ENCODE assay signal across 8 cellular contexts in genomic region chr4:174283507-174284180, GRCh38. TPM values are rescaled to one million over a fixed set of nuclear protein-coding genes. Genes with fewer than 3 reads are reported as not detected.
DNase-seq lines count a peak whose midpoint lies in the region; ATAC-seq and TF ChIP-seq lines count a peak whose summit lies in the region.

A gene with protein sequence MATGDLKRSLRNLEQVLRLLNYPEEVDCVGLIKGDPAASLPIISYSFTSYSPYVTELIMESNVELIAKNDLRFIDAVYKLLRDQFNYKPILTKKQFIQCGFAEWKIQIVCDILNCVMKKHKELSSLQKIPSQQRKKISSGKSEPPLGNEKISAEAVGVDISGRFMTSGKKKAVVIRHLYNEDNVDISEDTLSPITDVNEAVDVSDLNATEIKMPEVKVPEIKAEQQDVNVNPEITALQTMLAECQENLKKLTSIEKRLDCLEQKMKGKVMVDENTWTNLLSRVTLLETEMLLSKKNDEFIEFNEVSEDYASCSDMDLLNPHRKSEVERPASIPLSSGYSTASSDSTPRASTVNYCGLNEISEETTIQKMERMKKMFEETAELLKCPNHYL (plus strand): TSS chr4:174283911. CDS start chr4:174299122, 15,211 bp downstream.
FBXO8 (minus strand) TSS chr4:174283667; CDS start chr4:174263092, 20,575 bp downstream.

- no peak for TF ChIP-seq CTCF in foreskin fibroblast (IDR thresholded peaks at IDR 0.05; ENCODE audit: low read depth, low read length)
- no peak for TF ChIP-seq CTCF in neural crest cell (conservative IDR thresholded peaks at IDR 0.05)
- TF ChIP-seq CTCF in stomach (IDR thresholded peaks at IDR 0.05), result no peak

- ATAC-seq in GM21786 (IDR thresholded peaks at IDR 0.05; ENCODE audit: unreplicated experiment), result peak; percentile 61

- peaks cover 34% of the 10 kb centered on the region for H3K4me1 Mint-ChIP-seq in neural crest cell

- peaks cover 2% of the 10 kb centered on the region for H3K9me3 Mint-ChIP-seq in neural crest cell

- WGBS in stomach, 5 donors, result 0 to 1% (median 1%) methylated on average over 35 to 39 of the region's 39 CpGs

- peak within 1 kb of the TSS; percentile 64 to 93 for H3K4me3 ChIP-seq in foreskin fibroblast (ENCODE audit: low read depth in 1 of 2, low read length in 2 of 2)
- H3K4me3 ChIP-seq in stomach, result peak within 1 kb of the TSS; percentile 73 to 86 (median 74)

- DNase-seq in Daoy (ENCODE audit: low read depth) (peak; percentile 55), SHP77 treated with DMSO at 0.1 percent for 48 hours (lab: John Stamatoyannopoulos, UW) (peak; percentile 64), foreskin fibroblast (peak; percentile 54 to 82), neural crest cell (ENCODE audit: low read depth, low spot score) (peak; percentile 58), stomach (peak; percentile 65)
- DNase-seq in activated effector memory CD4-positive, alpha-beta T cell treated with anti-CD3 and anti-CD28 coated beads, Interleukin-2, amount 50 U/mL, for 16 hours, result peak; percentile 89

- TF ChIP-seq POLR2A in stomach (IDR thresholded peaks at IDR 0.05), result no peak

- peak within 1 kb of the TSS; percentile 95 for H3K27ac ChIP-seq in KOPT-K1 (ENCODE audit: low read depth, low read length, poor library complexity, severe bottlenecking)
- H3K27ac ChIP-seq in stomach, result peak within 1 kb of the TSS; percentile 92 to 99 (median 96)

- no peaks in the 10 kb centered on the region for H3K9me3 ChIP-seq in KOPT-K1 (ENCODE audit: insufficient read depth, low read length, poor library complexity, severe bottlenecking)
- no peaks in the 10 kb centered on the region for H3K9me3 ChIP-seq in stomach

- no peaks in the 10 kb centered on the region for H3K27me3 ChIP-seq in stomach

- peaks cover 12 to 62% (median 40%) of the 10 kb centered on the region in 4 donors for H3K4me1 ChIP-seq in stomach

- intact Hi-C loops in stomach (cut with DNase I; ENCODE audit: low total_unique reads), result no loop called here

- no peaks in the 10 kb centered on the region for H3K27me3 Mint-ChIP-seq in neural crest cell (ENCODE audit: low read depth)

- H3K36me3 ChIP-seq in KOPT-K1 (ENCODE audit: insufficient read depth, low read length) (no peaks in the 10 kb centered on the region), stomach (no peaks in the 10 kb centered on the region)

- no peak for TF ChIP-seq EP300 in stomach (IDR thresholded peaks at IDR 0.05)

- H3K27ac Mint-ChIP-seq in neural crest cell (ENCODE audit: unreplicated experiment), result peak within 1 kb of the TSS; percentile 100

- peak within 1 kb of the TSS; percentile 100 for H3K4me3 Mint-ChIP-seq in neural crest cell

- peaks cover 2% of the 10 kb centered on the region for H3K36me3 Mint-ChIP-seq in neural crest cell (ENCODE audit: low read depth)

RNA-seq across cellular contexts. Expression of the first gene that starts in this region (rescaled TPM):
- 13.0 and 32.3 TPM in 2 replicates for total RNA-seq in Daoy (2014; rRNA removed; shearing (Covaris generic))
- total RNA-seq in neural crest cell (18.4 and 19.8 TPM in 2 replicates), stomach (10 to 100 TPM in 4 of 5 donors, 1 to 10 TPM in 1; 8.2 to 42.0 (median 19.6) TPM)
- 1 to 10 TPM; 3.4 to 7.2 (median 6.5) TPM for polyA plus RNA-seq in stomach

RNA-seq across cellular contexts. Expression of gene FBXO8, which starts in this region (rescaled TPM):
- 11.5 and 15.8 TPM in 2 replicates for total RNA-seq in Daoy (2014; rRNA removed; shearing (Covaris generic))
- total RNA-seq in neural crest cell (9.9 and 12.6 TPM in 2 replicates), stomach (100 to 1,000 TPM in 1 of 5 donors, 10 to 100 TPM in 4; 13.3 to 104 (median 26.3) TPM)
- 10 to 100 TPM; 15.3 to 27.3 (median 20.4) TPM for polyA plus RNA-seq in stomach

Comparison
In these comparisons a context has a peak if more than half of its experiments do, and no peak if none do; other contexts are left out.
1. Peak in every context shown above with its lines: DNase-seq, ATAC-seq, H3K4me3 ChIP-seq and H3K27ac ChIP-seq.